ENCODE assay signal across 9 cellular contexts in the genomic region with DNA sequence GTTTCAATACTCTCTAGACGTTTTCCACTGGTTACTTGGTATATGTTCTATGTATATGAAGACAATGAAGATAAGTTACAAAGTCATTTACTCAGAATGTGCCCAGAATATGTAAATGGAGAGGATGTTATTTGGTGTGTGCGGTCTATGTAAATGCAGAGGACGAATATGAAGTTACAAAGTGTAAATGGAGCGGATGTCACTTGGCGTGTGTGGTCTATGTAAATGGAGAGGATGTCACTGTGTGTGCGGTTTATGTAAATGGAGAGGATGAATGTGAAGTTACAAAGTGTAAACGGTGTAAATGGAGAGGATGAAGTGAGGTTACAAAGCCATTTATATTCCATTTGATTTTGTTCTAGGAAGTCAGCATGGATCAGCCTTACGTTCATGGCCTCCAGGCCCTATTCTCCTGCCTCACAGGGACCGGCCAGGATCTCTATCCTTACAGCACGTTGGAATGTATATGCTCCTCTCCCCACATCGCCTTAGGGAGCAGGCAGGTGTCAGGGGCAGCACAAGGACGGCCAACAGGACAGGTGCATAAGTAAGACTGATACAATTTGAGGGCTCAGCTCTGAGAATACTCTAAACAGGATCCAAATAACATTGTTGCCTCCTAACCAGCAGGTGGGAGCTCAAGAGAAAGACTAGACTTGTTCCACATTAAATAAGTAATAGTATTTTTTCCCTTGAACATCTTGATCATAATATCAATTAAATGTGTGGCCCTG. TPM values are rescaled to one million over a fixed set of nuclear protein-coding genes. Genes with fewer than 3 reads are reported as not detected.
DNase-seq lines count a peak whose midpoint lies in the region; ATAC-seq and TF ChIP-seq lines count a peak whose summit lies in the region.
"Had no signal": no experiment of that assay in that cellular context is flagged by ENCODE, and none has a peak within 500 bp of the region (broad histone marks: within the 10 kb centered on the region; RNA-seq: fewer than 3 reads in every experiment).

No MANE protein-coding gene starts in this region.

- H3K27me3 Mint-ChIP-seq in IgD-negative memory B cell, result peaks cover 73% of the 10 kb centered on the region
- no peaks in the 10 kb centered on the region for H3K27me3 Mint-ChIP-seq in endothelial cell (ENCODE audit: unreplicated experiment)

- ATAC-seq in GM19395 (IDR thresholded peaks at IDR 0.05; ENCODE audit: unreplicated experiment) (peak; percentile 96), HG02884 (IDR thresholded peaks at IDR 0.05; ENCODE audit: unreplicated experiment) (peak; percentile 94)
- ATAC-seq: pancreas had no signal

- no peak for TF ChIP-seq CTCF in GM10266 (IDR thresholded peaks at IDR 0.05; ENCODE audit: control insufficient read depth, insufficient read depth, low read depth, missing control alignments)
- no peak for TF ChIP-seq CTCF in endothelial cell (IDR thresholded peaks at IDR 0.05; ENCODE audit: unreplicated experiment)

- H3K4me3 Mint-ChIP-seq in IgD-negative memory B cell (peak overlapping the region; percentile 0 to 61 (median 0)), endothelial cell (ENCODE audit: unreplicated experiment) (no peak overlapping the region)

- no peaks in the 10 kb centered on the region for H3K36me3 Mint-ChIP-seq in IgD-negative memory B cell
- no peaks in the 10 kb centered on the region for H3K36me3 Mint-ChIP-seq in endothelial cell (ENCODE audit: low read depth, unreplicated experiment)

- H3K4me1 Mint-ChIP-seq in IgD-negative memory B cell (peaks cover 9 to 21% (median 10%) of the 10 kb centered on the region in 3 donors), endothelial cell (ENCODE audit: unreplicated experiment) (peaks cover 4% of the 10 kb centered on the region)

- H3K27ac Mint-ChIP-seq in IgD-negative memory B cell, result peak overlapping the region in 2 of 3 donors; percentile 5 to 83
- H3K27ac Mint-ChIP-seq in endothelial cell (ENCODE audit: unreplicated experiment), result no peak overlapping the region

- DNase-seq in GM10266 (ENCODE audit: extremely low spot score) (peak; percentile 66), NCI-H2171 treated with DMSO at 0.1 percent for 48 hours (lab: John Stamatoyannopoulos, UW) (no peak), NCI-H345 treated with DMSO at 0.1 percent for 48 hours (lab: John Stamatoyannopoulos, UW; ENCODE audit: unreplicated experiment) (no peak), endothelial cell (ENCODE audit: low spot score) (no peak)
- DNase-seq in activated CD4-positive, alpha-beta T cell treated with anti-CD3 and anti-CD28 coated beads, Interleukin-2, amount 50 U/mL, for 4 hours, result no peak
- DNase-seq: pancreas had no signal

- H3K9me3 Mint-ChIP-seq in IgD-negative memory B cell (no peaks in the 10 kb centered on the region), endothelial cell (ENCODE audit: unreplicated experiment) (no peaks in the 10 kb centered on the region)

RNA-seq across cellular contexts. Expression of gene GLRX5, which starts 42.4 kb away (rescaled TPM):
- 34.5 TPM for polyA plus RNA-seq in IgD-negative memory B cell
- total RNA-seq in endothelial cell (ENCODE audit: unreplicated experiment), result 40.3 TPM
